8 cellular contexts compared by ENCODE assay signal in genomic region chr5:179618923-179619554, GRCh38.
DNase-seq lines count a peak whose midpoint lies in the region; ATAC-seq and TF ChIP-seq lines count a peak whose summit lies in the region.

No MANE protein-coding gene starts in this region.

- H3K4me1 ChIP-seq in mucosa of rectum (ENCODE audit: control insufficient read depth in 2 of 2, insufficient read depth in 2 of 2, low read length in 2 of 2): peaks cover 26 to 27% of the 10 kb centered on the region in 2 donors

- peak overlapping the region in 1 of 2 donors; percentile 9 for H3K9ac ChIP-seq in mucosa of rectum (ENCODE audit: low read depth in 1 of 2, low read length in 2 of 2)

- in situ Hi-C loops in GM13977 (cut with MboI; ENCODE audit: low pct_unique_long_range_greater_than_20kb, low sequenced_read_pairs, unreplicated experiment): no loop called here

- ATAC-seq in GM18858 (IDR thresholded peaks at IDR 0.05; ENCODE audit: unreplicated experiment): no peak

- H3K4me3 ChIP-seq in AG09309 (ENCODE audit: control insufficient read depth, low read depth, low read length) (peak overlapping the region; percentile 42), HL-60 (replicated peaks; ENCODE audit: insufficient read depth, low read length) (peak overlapping the region; percentile 21; the same call in 1 of the 2 replicates), cardiac fibroblast (replicated peaks in 1 of 2; ENCODE audit: low read depth in 2 of 2, low read length in 2 of 2) (peak overlapping the region; percentile 33 to 100), mucosa of rectum (ENCODE audit: low read length in 2 of 2) (peak overlapping the region; percentile 22 to 69)

- DNase-seq in AG09309 (ENCODE audit: low read depth): no peak
- DNase-seq in HL-60 (ENCODE audit: low read depth in 1 of 2, low spot score in 1 of 2): peak in 1 of 2 experiments; percentile 22
- peak; percentile 31 to 48 for DNase-seq in cardiac fibroblast (ENCODE audit: low read depth in 2 of 2)
- no peak for DNase-seq in caudate nucleus (lab: John Stamatoyannopoulos, UW)
- no peak for DNase-seq in GM13977 (ENCODE audit: low spot score)
- DNase-seq in NCI-H524 treated with DMSO at 0.1 percent for 48 hours (lab: John Stamatoyannopoulos, UW): no peak

- peaks cover 74 to 75% of the 10 kb centered on the region in 2 donors for H3K36me3 ChIP-seq in mucosa of rectum (ENCODE audit: control insufficient read depth in 2 of 2, insufficient read depth in 2 of 2, low read length in 2 of 2)

- H3K27ac ChIP-seq in HL-60 (replicated peaks) (no peak overlapping the region), mucosa of rectum (ENCODE audit: low read depth in 2 of 2, low read length in 2 of 2) (no peak overlapping the region), caudate nucleus (ENCODE audit: low read depth, low read length) (no peak overlapping the region)

- H3K27me3 ChIP-seq in HL-60 (ENCODE audit: insufficient read depth, poor library complexity, severe bottlenecking): no peaks in the 10 kb centered on the region
- no peaks in the 10 kb centered on the region for H3K27me3 ChIP-seq in mucosa of rectum (ENCODE audit: control insufficient read depth in 2 of 2, insufficient read depth in 2 of 2, low read length in 2 of 2)

- H3K9me3 ChIP-seq in mucosa of rectum (ENCODE audit: control insufficient read depth in 2 of 2, low read length in 2 of 2): no peaks in the 10 kb centered on the region

- TF ChIP-seq CTCF in AG09309 (IDR thresholded peaks at IDR 0.05; ENCODE audit: control insufficient read depth, insufficient read depth, low read depth, low read length, missing control alignments) (no peak), HL-60 (IDR thresholded peaks at IDR 0.05; ENCODE audit: insufficient read depth, low read length) (no peak), cardiac fibroblast (IDR thresholded peaks at IDR 0.05; ENCODE audit: low read depth, low read length) (no peak), GM13977 (IDR thresholded peaks at IDR 0.05; ENCODE audit: extremely low read depth, insufficient read depth, missing control alignments) (no peak)

Comparison
In these comparisons a context has a peak if more than half of its experiments do, and no peak if none do; other contexts are left out.
1. DNase-seq: peak in cardiac fibroblast (2 of 2); none in AG09309 (single experiment), caudate nucleus (0 of 61), GM13977 (single experiment) and NCI-H524 treated with DMSO at 0.1 percent for 48 hours (single experiment).
2. Peak in every context shown above with its lines, with median percentiles within 50 percentile points of each other: H3K4me3 ChIP-seq.